8 cellular contexts compared by ENCODE assay signal in genomic region chr4:9691221-9692065, GRCh38.
DNase-seq lines count a peak whose midpoint lies in the region; ATAC-seq and TF ChIP-seq lines count a peak whose summit lies in the region.

No MANE protein-coding gene starts in this region.

- peak overlapping the region; percentile 35 for H3K4me3 ChIP-seq in mesodermal cell (ENCODE audit: extremely low read depth, insufficient read depth, low read length, poor library complexity, severe bottlenecking)

- peak; percentile 100 for ATAC-seq in GM19351 (IDR thresholded peaks at IDR 0.05; ENCODE audit: unreplicated experiment)
- peak; percentile 100 for ATAC-seq in HG03469 (IDR thresholded peaks at IDR 0.05; ENCODE audit: unreplicated experiment)

- H3K4me3 Mint-ChIP-seq in endothelial cell (ENCODE audit: unreplicated experiment) = peak overlapping the region; percentile 80

- no peak overlapping the region for H3K27ac ChIP-seq in mesodermal cell (ENCODE audit: low read depth, low read length, severe bottlenecking)

- no peaks in the 10 kb centered on the region for H3K36me3 Mint-ChIP-seq in endothelial cell (ENCODE audit: low read depth, unreplicated experiment)

- 5% methylated on average over 40 to 52 of the region's 57 CpGs for WGBS in mesodermal cell (ENCODE audit: insufficient coverage in 2 of 2), 2 experiments

- no peaks in the 10 kb centered on the region for H3K36me3 ChIP-seq in mesodermal cell (ENCODE audit: control insufficient read depth, insufficient read depth, low read length)

- no peaks in the 10 kb centered on the region for H3K9me3 ChIP-seq in mesodermal cell (ENCODE audit: control insufficient read depth, low read length)

- peaks cover 7% of the 10 kb centered on the region for H3K27me3 Mint-ChIP-seq in endothelial cell (ENCODE audit: unreplicated experiment)

- H3K27ac Mint-ChIP-seq in endothelial cell (ENCODE audit: unreplicated experiment) = peak overlapping the region; percentile 23

- DNase-seq in AML-193 (lab: John Stamatoyannopoulos, UW) (peak; percentile 36 to 41), NCI-H82 treated with DMSO at 0.1 percent for 48 hours (lab: John Stamatoyannopoulos, UW; ENCODE audit: unreplicated experiment) (peak; percentile 77), endothelial cell (ENCODE audit: low spot score) (peak; percentile 95)
- peak; percentile 89 for DNase-seq in activated CD8-positive, alpha-beta memory T cell treated with anti-CD3 and anti-CD28 coated beads, Interleukin-2, amount 50 U/mL, for 4 hours
- peak; percentile 78 for DNase-seq in stimulated activated CD8-positive, alpha-beta memory T cell treated with anti-CD3 and anti-CD28 coated beads, Interleukin-12 subunit alpha, Interleukin-12 subunit beta, amount 100 ng/mL, for 4 hours (ENCODE audit: low read depth)

- no peaks in the 10 kb centered on the region for H3K4me1 ChIP-seq in mesodermal cell (ENCODE audit: control insufficient read depth, insufficient read depth, low read length, poor library complexity, severe bottlenecking)

- peaks cover 10% of the 10 kb centered on the region for H3K4me1 Mint-ChIP-seq in endothelial cell (ENCODE audit: unreplicated experiment)

- no peak for TF ChIP-seq CTCF in endothelial cell (IDR thresholded peaks at IDR 0.05; ENCODE audit: unreplicated experiment)

- H3K9me3 Mint-ChIP-seq in endothelial cell (ENCODE audit: unreplicated experiment) = no peaks in the 10 kb centered on the region

Comparison
In these comparisons a context has a peak if more than half of its experiments do, and no peak if none do; other contexts are left out.
1. DNase-seq: peak in every context shown above with its lines; median percentile 95 in endothelial cell; 89 in activated CD8-positive, alpha-beta memory T cell treated with anti-CD3 and anti-CD28 coated beads, Interleukin-2, amount 50 U/mL, for 4 hours; 78 in stimulated activated CD8-positive, alpha-beta memory T cell treated with anti-CD3 and anti-CD28 coated beads, Interleukin-12 subunit alpha, Interleukin-12 subunit beta, amount 100 ng/mL, for 4 hours; 77 in NCI-H82 treated with DMSO at 0.1 percent for 48 hours; 38 in AML-193.